In the genomic region with DNA sequence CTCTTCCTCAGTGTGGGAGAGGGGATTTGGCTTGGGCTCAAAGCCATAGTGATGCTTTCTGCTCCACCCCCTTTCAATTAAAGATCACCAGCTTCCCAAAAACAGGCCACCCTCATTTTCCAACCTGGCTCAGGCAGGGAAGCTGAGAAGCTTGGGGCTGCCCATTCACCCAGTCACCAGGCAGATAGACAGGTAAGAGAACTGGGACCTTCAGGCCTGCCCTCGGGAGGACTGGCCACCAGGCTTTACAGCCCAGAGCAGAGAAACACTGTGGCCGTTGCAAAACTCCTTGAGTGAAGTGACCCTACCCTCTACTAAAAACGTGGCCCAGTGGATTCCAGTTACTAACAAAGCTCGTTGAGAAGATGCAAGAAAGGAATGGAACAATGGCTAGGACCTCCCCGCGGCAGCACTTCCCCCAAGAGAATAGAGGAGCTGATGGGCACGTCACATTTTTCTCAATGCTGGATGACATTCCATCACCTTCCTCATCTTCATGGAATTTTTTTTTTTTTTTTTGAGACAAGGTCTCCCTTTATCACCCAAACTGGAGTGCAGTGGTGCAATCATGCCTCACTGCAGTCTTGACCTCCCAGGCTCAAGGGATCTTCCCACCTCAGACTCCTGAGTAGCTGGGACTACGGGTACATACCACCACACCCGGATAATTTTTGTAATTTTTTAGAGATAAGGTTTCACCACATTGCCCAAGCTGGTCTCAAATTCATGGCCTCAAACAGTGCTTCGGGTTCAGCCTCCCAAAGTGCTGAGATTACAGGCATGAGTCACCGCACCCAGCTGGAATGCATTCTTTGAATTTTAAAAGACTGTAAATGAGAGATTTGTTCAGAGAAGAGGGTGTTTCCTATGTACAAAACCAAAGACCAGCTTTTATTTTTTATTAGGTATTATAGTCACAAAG, we compare ENCODE assay signal across 8 cellular contexts. TPM values are rescaled to one million over a fixed set of nuclear protein-coding genes. Genes with fewer than 3 reads are reported as not detected.
A peak's percentile ranks its signal among the peaks of the same experiment; 100 is the strongest.
DNase-seq lines count a peak whose midpoint lies in the region; ATAC-seq and TF ChIP-seq lines count a peak whose summit lies in the region.

No MANE protein-coding gene starts in this region.

- ATAC-seq in GM23338 (peak; percentile 71), Panc1 (peak; percentile 80), HG03571 (IDR thresholded peaks at IDR 0.05; ENCODE audit: unreplicated experiment) (no peak)

- TF ChIP-seq CTCF in GM23338 (conservative IDR thresholded peaks at IDR 0.05; ENCODE audit: low read depth in 2 of 2) (no peak), Panc1 (IDR thresholded peaks at IDR 0.05) (no peak), fibroblast of pulmonary artery (IDR thresholded peaks at IDR 0.05; ENCODE audit: low read length, missing control alignments) (no peak), prostate gland (IDR thresholded peaks at IDR 0.05) (no peak)

- H3F3A ChIP-seq in GM23338 (replicated peaks; ENCODE audit: low read depth) = no peaks in the 10 kb centered on the region

- no TSS peak for BruUV-seq in Panc1 (replicated peaks; lab: Mats Ljungman, UMichigan)

- peaks cover 10% of the 10 kb centered on the region for H3K9me2 ChIP-seq in GM23338 (ENCODE audit: insufficient read depth)

- H3K9me3 Mint-ChIP-seq in GM23338 = no peaks in the 10 kb centered on the region

- no peak overlapping the region for H2AFZ ChIP-seq in GM23338

- peaks cover 21% of the 10 kb centered on the region for H3K4me1 Mint-ChIP-seq in GM23338

- intact Hi-C loops in Panc1 (cut with micrococcal nuclease; ENCODE audit: unreplicated experiment) = no loop called here
- intact Hi-C loops in prostate gland (cut with DNase I) = no loop called here

- POLR2A ChIA-PET in Panc1 (lab: Charles Lee) = interaction anchor here (0.7 kb wide), 1 partner anchor 228 kb away, joined by 7 read pairs; no protein-coding TSS in a partner anchor

- H3K27me3 ChIP-seq in GM23338 (ENCODE audit: insufficient read depth) (no peaks in the 10 kb centered on the region), Panc1 (ENCODE audit: control insufficient read depth, insufficient read depth, low read length) (no peaks in the 10 kb centered on the region), prostate gland (replicated peaks; ENCODE audit: insufficient read depth) (no peaks in the 10 kb centered on the region)

- peaks cover 4% of the 10 kb centered on the region; the same call in 1 of the 2 replicates for H3K4me1 ChIP-seq in GM23338 (ENCODE audit: insufficient read depth)
- H3K4me1 ChIP-seq in Panc1 (ENCODE audit: control insufficient read depth, insufficient read depth, low read length) = peaks cover 3% of the 10 kb centered on the region; the same call in 1 of the 2 replicates
- no peaks in the 10 kb centered on the region for H3K4me1 ChIP-seq in prostate gland (replicated peaks)

- no peaks in the 10 kb centered on the region for H3K79me2 ChIP-seq in GM23338 (replicated peaks; ENCODE audit: insufficient read depth)

- H3K9me3 ChIP-seq in Panc1 (ENCODE audit: control insufficient read depth, insufficient read depth, low read depth, low read length) (no peaks in the 10 kb centered on the region), prostate gland (no peaks in the 10 kb centered on the region)

- H3K4me3 Mint-ChIP-seq in GM23338 = no peak overlapping the region

- CTCF ChIA-PET in Panc1 (lab: Charles Lee) = no interaction called here

- no peaks in the 10 kb centered on the region for H3K36me3 Mint-ChIP-seq in GM23338 (ENCODE audit: low read depth)

- in situ Hi-C loops in Panc1 (cut with HindIII; ENCODE audit: low pct_unique_long_range_greater_than_20kb, low sequenced_read_pairs) = no loop called here

- H3K4me2 ChIP-seq in GM23338 = no peak overlapping the region

- no peak overlapping the region for H3K27ac ChIP-seq in GM23338 (ENCODE audit: low read depth)
- H3K27ac ChIP-seq in Panc1 (ENCODE audit: low read length) = peak overlapping the region; percentile 41; the same call in 1 of the 2 replicates
- no peak overlapping the region for H3K27ac ChIP-seq in prostate gland

- TF ChIP-seq POLR2A in prostate gland (IDR thresholded peaks at IDR 0.05) = no peak

- H4K20me1 ChIP-seq in GM23338 (replicated peaks; ENCODE audit: insufficient read depth) = no peaks in the 10 kb centered on the region

- DNase-seq in GM23338 (ENCODE audit: low spot score) (peak; percentile 55), Panc1 (ENCODE audit: low read depth, low spot score) (no peak), fibroblast of pulmonary artery (ENCODE audit: low read depth) (peak; percentile 98), prostate gland (ENCODE audit: low spot score) (peak; percentile 27), NCI-H2196 (lab: John Stamatoyannopoulos, UW; ENCODE audit: unreplicated experiment) (no peak), NK-92 (lab: John Stamatoyannopoulos, UW; ENCODE audit: unreplicated experiment) (no peak)
- no peak for DNase-seq in activated CD4-positive, alpha-beta T cell treated with anti-CD3 and anti-CD28 coated beads for 1 hour

- no peak overlapping the region for H3K4me3 ChIP-seq in GM23338
- H3K4me3 ChIP-seq in Panc1 (ENCODE audit: low read depth in 2 of 2, low read length in 2 of 2) = no peak overlapping the region
- H3K4me3 ChIP-seq in fibroblast of pulmonary artery (replicated peaks; ENCODE audit: low read depth, low read length) = no peak overlapping the region
- no peak overlapping the region for H3K4me3 ChIP-seq in prostate gland

- H3K36me3 ChIP-seq in GM23338 (ENCODE audit: insufficient read depth) (no peaks in the 10 kb centered on the region), Panc1 (ENCODE audit: control insufficient read depth, insufficient read depth, low read length) (no peaks in the 10 kb centered on the region), prostate gland (no peaks in the 10 kb centered on the region)

- peak overlapping the region; percentile 85 for H3K27ac Mint-ChIP-seq in GM23338

- WGBS in prostate gland = 65% methylated on average over 11 of the region's 11 CpGs

- peaks cover 4% of the 10 kb centered on the region for H3K27me3 Mint-ChIP-seq in GM23338 (ENCODE audit: insufficient read depth, low read depth, poor library complexity)

TF ChIP-seq in GM23338, 12 proteins besides CTCF, POLR2A, EP300 and RAD21:
- TF ChIP-seq EZH2 (IDR thresholded peaks at IDR 0.05; ENCODE audit: low read depth, unreplicated experiment) = no peak
- no peak for TF ChIP-seq ZNF114 (CRISPR knock-in tag; IDR thresholded peaks at IDR 0.05)

RNA-seq across cellular contexts. Expression of a gene that starts 37.9 kb away (rescaled TPM):
- total RNA-seq in GM23338 (2014; rRNA removed; shearing (Covaris generic)) = not detected in 2 replicates
- not detected in 2 replicates for polyA plus RNA-seq in GM23338 (2016; fragmentation: Nextera tagmentation; extraction: Ambion mirVana)
- total RNA-seq in Panc1 (2021; ENCODE audit: unreplicated experiment) (not detected), prostate gland (under 1 TPM in 1 of 2 donors, not detected in 1; 0.14 TPM)
- not detected for polyA plus RNA-seq in Panc1 (2012; ENCODE audit: insufficient read length)

Comparison
In these comparisons a context has a peak if more than half of its experiments do, and no peak if none do; other contexts are left out.
1. DNase-seq: peak in GM23338 (single experiment), fibroblast of pulmonary artery (single experiment) and prostate gland (single experiment); none in Panc1 (single experiment), NCI-H2196 (single experiment), NK-92 (single experiment) and activated CD4-positive, alpha-beta T cell treated with anti-CD3 and anti-CD28 coated beads for 1 hour (single experiment).